In genomic region chr14:105710119-105711057, GRCh38 we compare ENCODE assay signal across 29 cellular contexts.
DNase-seq lines count a peak whose midpoint lies in the region; ATAC-seq, FAIRE-seq and TF ChIP-seq lines count a peak whose summit lies in the region.
"Had no signal": no experiment of that assay in that cellular context is flagged by ENCODE, and none has a peak within 500 bp of the region (broad histone marks: within the 10 kb centered on the region; RNA-seq: fewer than 3 reads in every experiment).

No MANE protein-coding gene starts in this region.

- no TSS peak for BruUV-seq in HCT116 (replicated peaks; lab: Mats Ljungman, UMichigan)
- BruUV-seq in K562 (replicated peaks; lab: Mats Ljungman, UMichigan), result no TSS peak

- TF ChIP-seq POLR2A in HCT116 (IDR thresholded peaks at IDR 0.05; ENCODE audit: borderline replicate concordance, extremely low read depth, insufficient read depth, insufficient read length) (no peak), K562 (conservative IDR thresholded peaks at IDR 0.05) (no peak), right lobe of liver (IDR thresholded peaks at IDR 0.05) (no peak)

- H3K4me2 ChIP-seq in HCT116 (ENCODE audit: low read length) (no peak overlapping the region), K562 (ENCODE audit: insufficient read depth, low read length) (no peak overlapping the region)

- no peak for FAIRE-seq in K562 (lab: Jason Lieb, UNC)
- FAIRE-seq: pancreas had no signal

- H2AFZ ChIP-seq in HCT116 (ENCODE audit: low read depth, low read length, poor library complexity, severe bottlenecking), result no peak overlapping the region
- no peak overlapping the region for H2AFZ ChIP-seq in K562 (ENCODE audit: low read depth, low read length)

- no peaks in the 10 kb centered on the region for H4K20me1 ChIP-seq in HCT116 (ENCODE audit: insufficient read depth)
- H4K20me1 ChIP-seq in K562 (replicated peaks; ENCODE audit: control insufficient read depth, insufficient read depth, low read length), result no peaks in the 10 kb centered on the region

- no peak for TF ChIP-seq CTCF in CD14-positive monocyte (IDR thresholded peaks at IDR 0.05)
- no peak for TF ChIP-seq CTCF in HCT116 (IDR thresholded peaks at IDR 0.05 in 2 of 3, conservative IDR thresholded peaks at IDR 0.05 in 1 of 3; ENCODE audit: borderline replicate concordance in 1 of 3, insufficient read depth in 1 of 3, low read depth in 2 of 3, low read length in 2 of 3)
- TF ChIP-seq CTCF in K562 (IDR thresholded peaks at IDR 0.05 in 2 of 3, conservative IDR thresholded peaks at IDR 0.05 in 1 of 3; ENCODE audit: insufficient read depth in 2 of 3, low read depth in 1 of 3, low read length in 3 of 3), result no peak
- no peak for TF ChIP-seq CTCF in right lobe of liver (IDR thresholded peaks at IDR 0.05)

- POLR2A ChIA-PET in HCT116 (lab: Charles Lee) (no interaction called here), K562 (lab: Yijun Ruan, JAX) (no interaction called here)

- intact Hi-C loops in CD14-positive monocyte (cut with micrococcal nuclease), result no loop called here
- intact Hi-C loops in HCT116 (cut with micrococcal nuclease), result no loop called here
- intact Hi-C loops in K562 (cut with micrococcal nuclease), result no loop called here
- intact Hi-C loops in right lobe of liver (cut with DNase I), result no loop called here

- no peaks in the 10 kb centered on the region for H3K9me1 ChIP-seq in K562 (ENCODE audit: control insufficient read depth, insufficient read depth, low read length)

- H3K36me3 Mint-ChIP-seq in CD14-positive monocyte, result no peaks in the 10 kb centered on the region
- H3K36me3 Mint-ChIP-seq in natural killer cell treated with Interleukin-12 subunit alpha and Interleukin-12 subunit beta and Interleukin-15 and Interleukin-18, amount 100 ng/mL, for 72 hours, result no peaks in the 10 kb centered on the region
- H3K36me3 Mint-ChIP-seq: brain; CD4-positive, CD25-positive, alpha-beta regulatory T cell had no signal

- H3K9ac ChIP-seq in HCT116 (ENCODE audit: low read length) (no peak overlapping the region), K562 (ENCODE audit: insufficient read depth in 1 of 2, low read depth in 2 of 2, low read length in 2 of 2) (no peak overlapping the region)

- no peak for TF ChIP-seq EP300 in K562 (IDR thresholded peaks at IDR 0.05; ENCODE audit: low read length)

- in situ Hi-C loops in K562 (cut with MboI), result no loop called here

- no peaks in the 10 kb centered on the region for H3K4me1 Mint-ChIP-seq in CD14-positive monocyte
- no peaks in the 10 kb centered on the region for H3K4me1 Mint-ChIP-seq in natural killer cell treated with Interleukin-12 subunit alpha and Interleukin-12 subunit beta and Interleukin-15 and Interleukin-18, amount 100 ng/mL, for 72 hours (ENCODE audit: low read depth in 2 of 2)
- H3K4me1 Mint-ChIP-seq: brain; CD4-positive, CD25-positive, alpha-beta regulatory T cell; WTC11 had no signal

- no peaks in the 10 kb centered on the region for H3K36me3 ChIP-seq in HCT116 (ENCODE audit: control insufficient read depth in 1 of 2, insufficient read depth in 2 of 2, low read length in 2 of 2)
- no peaks in the 10 kb centered on the region for H3K36me3 ChIP-seq in K562 (ENCODE audit: control insufficient read depth, insufficient read depth, low read length)
- H3K36me3 ChIP-seq in right lobe of liver, result no peaks in the 10 kb centered on the region
- H3K36me3 ChIP-seq: adrenal gland, heart right ventricle, pancreas, thyroid gland had no signal

- 2% methylated on average over 4 of the region's 6 CpGs for WGBS in K562 (ENCODE audit: insufficient coverage, low coverage, missing lambda C conversion rate)
- WGBS in right lobe of liver (ENCODE audit: insufficient coverage, low coverage, low lambda C conversion rate, missing lambda C conversion rate), result no CpG with 5 or more reads among the region's 6 CpGs

- no peaks in the 10 kb centered on the region for H3K9me2 ChIP-seq in HCT116 (ENCODE audit: insufficient read depth)

- H3K27ac ChIP-seq in HCT116 (ENCODE audit: low read depth, low read length) (peak overlapping the region; percentile 10; the same call in 1 of the 2 replicates), K562 (ENCODE audit: extremely low read depth, low read depth, low read length) (no peak overlapping the region; the same call in 2 of the 3 replicates), right lobe of liver (no peak overlapping the region)
- H3K27ac ChIP-seq: adrenal gland, foreskin keratinocyte, heart right ventricle, pancreas, thyroid gland had no signal

- H3K4me3 Mint-ChIP-seq in CD14-positive monocyte, result no peak overlapping the region
- H3K4me3 Mint-ChIP-seq in natural killer cell treated with Interleukin-12 subunit alpha and Interleukin-12 subunit beta and Interleukin-15 and Interleukin-18, amount 100 ng/mL, for 72 hours, result no peak overlapping the region
- H3K4me3 Mint-ChIP-seq: brain; CD4-positive, CD25-positive, alpha-beta regulatory T cell; stimulated activated naive CD8-positive, alpha-beta T cell treated with anti-CD3 and anti-CD28 coated beads, Interleukin-15, Interleukin-2, amounts not matched to agents 100 ng/mL and 50 ng/mL, for 24 hours; WTC11 had no signal

- ATAC-seq in HCT116 (peak; percentile 5; the same call in 1 of the 2 replicates), K562 (no peak), HG02981 (IDR thresholded peaks at IDR 0.05; ENCODE audit: unreplicated experiment) (no peak), right lobe of liver (no peak), esophagus mucosa (no peak)
- ATAC-seq in natural killer cell treated with Interleukin-12 subunit alpha and Interleukin-12 subunit beta and Interleukin-15 and Interleukin-18, amount 100 ng/mL, for 72 hours, result peak in 1 of 2 donors; percentile 7
- ATAC-seq: foreskin keratinocyte, heart right ventricle, pancreas, right cardiac atrium, WTC11 had no signal

- TF ChIP-seq RAD21 in HCT116 (IDR thresholded peaks at IDR 0.05; ENCODE audit: low read depth), result no peak
- no peak for TF ChIP-seq RAD21 in K562 (CRISPR knock-in tag; conservative IDR thresholded peaks at IDR 0.05 in 1 of 2, IDR thresholded peaks at IDR 0.05 in 1 of 2)

- H3K27ac Mint-ChIP-seq in CD14-positive monocyte, result peak overlapping the region in 5 of 7 donors; percentile 14 to 84 (median 31)
- no peak overlapping the region for H3K27ac Mint-ChIP-seq in natural killer cell treated with Interleukin-12 subunit alpha and Interleukin-12 subunit beta and Interleukin-15 and Interleukin-18, amount 100 ng/mL, for 72 hours
- H3K27ac Mint-ChIP-seq: brain; CD4-positive, CD25-positive, alpha-beta regulatory T cell; stimulated activated naive CD8-positive, alpha-beta T cell treated with anti-CD3 and anti-CD28 coated beads, Interleukin-15, Interleukin-2, amounts not matched to agents 100 ng/mL and 50 ng/mL, for 24 hours; WTC11 had no signal

- peaks cover 0 to 5% (median 0%) of the 10 kb centered on the region in 3 donors for H3K27me3 Mint-ChIP-seq in CD14-positive monocyte (ENCODE audit: low read depth in 3 of 3)
- H3K27me3 Mint-ChIP-seq in natural killer cell treated with Interleukin-12 subunit alpha and Interleukin-12 subunit beta and Interleukin-15 and Interleukin-18, amount 100 ng/mL, for 72 hours, result no peaks in the 10 kb centered on the region
- H3K27me3 Mint-ChIP-seq: CD4-positive, CD25-positive, alpha-beta regulatory T cell; stimulated activated naive CD8-positive, alpha-beta T cell treated with anti-CD3 and anti-CD28 coated beads, Interleukin-15, Interleukin-2, amounts not matched to agents 100 ng/mL and 50 ng/mL, for 24 hours had no signal

- H3K9me3 ChIP-seq in HCT116 (ENCODE audit: control insufficient read depth in 1 of 2, insufficient read depth in 1 of 2, low read depth in 1 of 2, low read length in 2 of 2) (no peaks in the 10 kb centered on the region), K562 (replicated peaks; ENCODE audit: control insufficient read depth, insufficient read depth, low read depth, low read length) (no peaks in the 10 kb centered on the region), right lobe of liver (no peaks in the 10 kb centered on the region)
- H3K9me3 ChIP-seq: adrenal gland, heart right ventricle, pancreas, thyroid gland had no signal

- peaks cover 2 to 18% (median 8%) of the 10 kb centered on the region in 7 donors for H3K9me3 Mint-ChIP-seq in CD14-positive monocyte
- no peaks in the 10 kb centered on the region for H3K9me3 Mint-ChIP-seq in natural killer cell treated with Interleukin-12 subunit alpha and Interleukin-12 subunit beta and Interleukin-15 and Interleukin-18, amount 100 ng/mL, for 72 hours
- H3K9me3 Mint-ChIP-seq: CD4-positive, CD25-positive, alpha-beta regulatory T cell; stimulated activated naive CD8-positive, alpha-beta T cell treated with anti-CD3 and anti-CD28 coated beads, Interleukin-15, Interleukin-2, amounts not matched to agents 100 ng/mL and 50 ng/mL, for 24 hours had no signal

- H3K79me2 ChIP-seq in HCT116 (ENCODE audit: insufficient read depth, low read length) (no peaks in the 10 kb centered on the region), K562 (ENCODE audit: control insufficient read depth, insufficient read depth, low read length) (no peaks in the 10 kb centered on the region)

- peaks cover 4 to 6% of the 10 kb centered on the region in 2 experiments; a peak in 2 of 4 replicates for H3K4me1 ChIP-seq in HCT116 (ENCODE audit: control insufficient read depth in 1 of 2, insufficient read depth in 2 of 2, low read length in 2 of 2)
- H3K4me1 ChIP-seq in K562 (replicated peaks in 1 of 2; ENCODE audit: control insufficient read depth in 2 of 2, insufficient read depth in 2 of 2, low read length in 2 of 2), result peaks cover 0 to 7% of the 10 kb centered on the region in 2 experiments; a peak in 2 of 5 replicates
- H3K4me1 ChIP-seq in right lobe of liver, result no peaks in the 10 kb centered on the region
- H3K4me1 ChIP-seq: adrenal gland, foreskin keratinocyte, heart right ventricle, pancreas, thyroid gland had no signal

- RAD21 ChIA-PET in HCT116 (lab: Charles Lee; ENCODE audit: low non-redundant PET in 1 of 2, low total read pairs in 2 of 2, uncharacterized antibody in 2 of 2, unreplicated experiment in 2 of 2), result no interaction called here

- CTCF ChIA-PET in HCT116 (lab: Charles Lee) (no interaction called here), K562 (lab: Yijun Ruan, JAX; ENCODE audit: low intra/inter-chr PET ratio) (no interaction called here)

- H3K4me3 ChIP-seq in HCT116 (replicated peaks in 1 of 2; ENCODE audit: low read depth in 1 of 2, low read length in 2 of 2) (no peak overlapping the region), K562 (no peak overlapping the region), right lobe of liver (no peak overlapping the region)
- H3K4me3 ChIP-seq: adrenal gland, heart right ventricle, pancreas, thyroid gland had no signal

- DNase-seq in CD14-positive monocyte (ENCODE audit: low spot score) (no peak), HCT116 (ENCODE audit: low read depth, low spot score) (no peak), K562 (ENCODE audit: extremely low read depth in 1 of 4, low spot score in 3 of 4) (no peak), NCI-H1417 treated with DMSO at 0.1 percent for 48 hours (lab: John Stamatoyannopoulos, UW) (no peak), right lobe of liver (no peak)
- peak; percentile 37 for DNase-seq in natural killer cell treated with Interleukin-12 subunit alpha and Interleukin-12 subunit beta and Interleukin-15 and Interleukin-18, amount 100 ng/mL, for 72 hours (ENCODE audit: low spot score)
- DNase-seq: activated CD4-positive, alpha-beta T cell treated with anti-CD3 and anti-CD28 coated beads, Interleukin-2, amount 50 U/mL, for 4 hours; activated gamma-delta T cell treated with Interleukin-2 at 50 U/mL for 16 hours; adrenal gland; CD4-positive, CD25-positive, alpha-beta regulatory T cell; effector CD8-positive, alpha-beta T cell; foreskin keratinocyte; GOT3; heart right ventricle; Kasumi-1; left colon; mesenchymal stem cell; NCI-H1048; NCI-H187; NCI-H2171 treated with DMSO at 0.1 percent for 48 hours; T1000; thyroid gland had no signal

- H3K27me3 ChIP-seq in HCT116 (ENCODE audit: insufficient read depth, low read length) (no peaks in the 10 kb centered on the region), K562 (ENCODE audit: control insufficient read depth in 2 of 2, insufficient read depth in 2 of 2, low read length in 2 of 2) (no peaks in the 10 kb centered on the region), right lobe of liver (no peaks in the 10 kb centered on the region)
- H3K27me3 ChIP-seq: adrenal gland, foreskin keratinocyte, pancreas, thyroid gland had no signal

Comparison
In these comparisons a context has a peak if more than half of its experiments do, and no peak if none do; other contexts are left out.
1. H3K27ac Mint-ChIP-seq: peak in CD14-positive monocyte (5 of 7); none in natural killer cell treated with Interleukin-12 subunit alpha and Interleukin-12 subunit beta and Interleukin-15 and Interleukin-18, amount 100 ng/mL, for 72 hours (0 of 2).